Comparison of ENCODE assay signal across 8 cellular contexts in genomic region chr14:91021991-91022621, GRCh38. TPM values are rescaled to one million over a fixed set of nuclear protein-coding genes. Genes with fewer than 3 reads are reported as not detected.
DNase-seq lines count a peak whose midpoint lies in the region; ATAC-seq and TF ChIP-seq lines count a peak whose summit lies in the region.

No MANE protein-coding gene starts in this region.

- TF ChIP-seq CTCF in transverse colon (IDR thresholded peaks at IDR 0.05): no peak

- TF ChIP-seq EP300 in transverse colon (IDR thresholded peaks at IDR 0.05; ENCODE audit: low read depth): no peak

- no peaks in the 10 kb centered on the region for H3K36me3 ChIP-seq in transverse colon

- intact Hi-C loops in activated naive CD4-positive, alpha-beta T cell treated with anti-CD3 and anti-CD28 coated beads for 36 hours (cut with micrococcal nuclease): loop anchor here (1.0 kb wide), 5 partner anchors 13 to 52 kb away; no protein-coding TSS in a partner anchor
- intact Hi-C loops in transverse colon (cut with DNase I; ENCODE audit: low total_unique reads): no loop called here

- H3K4me3 Mint-ChIP-seq in activated naive CD4-positive, alpha-beta T cell treated with anti-CD3 and anti-CD28 coated beads for 36 hours: peak overlapping the region; percentile 48

- no peaks in the 10 kb centered on the region for H3K36me3 Mint-ChIP-seq in activated naive CD4-positive, alpha-beta T cell treated with anti-CD3 and anti-CD28 coated beads for 36 hours (ENCODE audit: low read depth)

- H3K9me3 ChIP-seq in transverse colon: no peaks in the 10 kb centered on the region

- no peak for DNase-seq in activated naive CD4-positive, alpha-beta T cell treated with anti-CD3 and anti-CD28 coated beads for 36 hours
- no peak for DNase-seq in activated naive CD4-positive, alpha-beta T cell (lab: John Stamatoyannopoulos, UW)
- DNase-seq in epithelial cell of prostate (ENCODE audit: low read depth, low spot score): no peak
- DNase-seq in transverse colon: no peak
- no peak for DNase-seq in globus pallidus (ENCODE audit: low spot score)
- no peak for DNase-seq in NCI-H345 treated with DMSO at 0.1 percent for 48 hours (lab: John Stamatoyannopoulos, UW; ENCODE audit: unreplicated experiment)
- no peak for DNase-seq in activated CD4-positive, CD25-positive, alpha-beta regulatory T cell (lab: John Stamatoyannopoulos, UW)

- H3K9me3 Mint-ChIP-seq in activated naive CD4-positive, alpha-beta T cell treated with anti-CD3 and anti-CD28 coated beads for 36 hours: no peaks in the 10 kb centered on the region

- no peak for TF ChIP-seq POLR2A in transverse colon (IDR thresholded peaks at IDR 0.05)

- no peaks in the 10 kb centered on the region for H3K27me3 Mint-ChIP-seq in activated naive CD4-positive, alpha-beta T cell treated with anti-CD3 and anti-CD28 coated beads for 36 hours (ENCODE audit: low read depth)

- no peaks in the 10 kb centered on the region for H3K27me3 ChIP-seq in transverse colon

- CTCF ChIA-PET in activated naive CD4-positive, alpha-beta T cell treated with anti-CD3 and anti-CD28 coated beads for 36 hours (lab: Charles Lee): interaction anchor here (1.0 kb wide), 1 partner anchor 9 kb away, joined by 3 read pairs; no protein-coding TSS in a partner anchor

- in situ Hi-C loops in transverse colon (cut with MboI; ENCODE audit: low pct_ligation_motif_present in 1 of 4, low pct_unique_long_range_greater_than_20kb in 1 of 4, low sequenced_read_pairs in 3 of 4): no loop called here

- H3K4me1 Mint-ChIP-seq in activated naive CD4-positive, alpha-beta T cell treated with anti-CD3 and anti-CD28 coated beads for 36 hours (ENCODE audit: low read depth): peaks cover 43% of the 10 kb centered on the region

- H3K27ac Mint-ChIP-seq in activated naive CD4-positive, alpha-beta T cell treated with anti-CD3 and anti-CD28 coated beads for 36 hours: peak overlapping the region; percentile 80

- 81 to 92% methylated on average over 1 of the region's 1 CpG for WGBS in transverse colon (ENCODE audit: low coverage in 1 of 2), 2 donors

- H3K4me3 ChIP-seq in transverse colon: peak overlapping the region in 3 of 4 donors; percentile 19 to 53 (median 29)

- H3K4me1 ChIP-seq in transverse colon: peaks cover 0 to 28% (median 2%) of the 10 kb centered on the region in 4 donors

- peak; percentile 54 for ATAC-seq in HG03342 (IDR thresholded peaks at IDR 0.05; ENCODE audit: unreplicated experiment)

- peak overlapping the region; percentile 70 for H3K27ac ChIP-seq in epithelial cell of prostate
- H3K27ac ChIP-seq in transverse colon: peak overlapping the region; percentile 80 to 85 (median 82)

RNA-seq across cellular contexts. Expression of gene RPS6KA5, which starts 38.3 kb away (rescaled TPM):
- total RNA-seq in activated naive CD4-positive, alpha-beta T cell treated with anti-CD3 and anti-CD28 coated beads for 36 hours: 10 to 100 TPM; 10.0 to 12.0 TPM
- total RNA-seq in transverse colon: 10 to 100 TPM in 3 of 4 donors, 1 to 10 TPM in 1; 7.5 to 32.8 (median 28.0) TPM
